28 cellular contexts compared by ENCODE assay signal in genomic region chr9:112093875-112094227, GRCh38.
DNase-seq lines count a peak whose midpoint lies in the region; ATAC-seq, FAIRE-seq and TF ChIP-seq lines count a peak whose summit lies in the region.
"Had no signal": no experiment of that assay in that cellular context is flagged by ENCODE, and none has a peak within 500 bp of the region (broad histone marks: within the 10 kb centered on the region; RNA-seq: fewer than 3 reads in every experiment).

No MANE protein-coding gene starts in this region.

- H3K79me2 ChIP-seq in Loucy (ENCODE audit: insufficient read depth, low read length) = no peaks in the 10 kb centered on the region

- peak overlapping the region; percentile 34 for H3K27ac Mint-ChIP-seq in activated CD4-positive, alpha-beta T cell treated with anti-CD3 and anti-CD28 coated beads, Interleukin-2, amount 10 ng/mL, durations not matched to agents 7 days and 5 days
- peak overlapping the region; percentile 25 for H3K27ac Mint-ChIP-seq in activated T-helper 2 cell treated with anti-CD3 and anti-CD28 coated beads, Interferon-gamma antibody, Interleukin-2, Interleukin-4, amounts not matched to agents 10 μg/mL and 5 μg/mL and 100 μg/mL, durations not matched to agents 14 hours and 24 hours and 36 hours
- H3K27ac Mint-ChIP-seq in natural killer cell = peak overlapping the region; percentile 75 to 83
- H3K27ac Mint-ChIP-seq: CD14-positive monocyte, HFFc6 had no signal

- H3K27ac ChIP-seq in pancreas = no peak overlapping the region
- H3K27ac ChIP-seq: esophagus squamous epithelium, foreskin keratinocyte, SJCRH30, testis had no signal

- TF ChIP-seq CTCF in Loucy (conservative IDR thresholded peaks at IDR 0.05; ENCODE audit: low read length) = no peak
- TF ChIP-seq CTCF in natural killer cell (IDR thresholded peaks at IDR 0.05) = no peak
- no peak for TF ChIP-seq CTCF in pancreas (IDR thresholded peaks at IDR 0.05)

- peak overlapping the region; percentile 66; the same call in 1 of the 2 replicates for H2AFZ ChIP-seq in Loucy (ENCODE audit: low read length)

- peak; percentile 15 for DNase-seq in activated CD4-positive, alpha-beta T cell treated with anti-CD3 and anti-CD28 coated beads, Interleukin-2, amount 10 ng/mL, durations not matched to agents 7 days and 5 days
- no peak for DNase-seq in activated CD4-positive, alpha-beta T cell treated with anti-CD3 and anti-CD28 coated beads for 4 hours
- DNase-seq in activated T-helper 2 cell treated with anti-CD3 and anti-CD28 coated beads, Interferon-gamma antibody, Interleukin-2, Interleukin-4, amounts not matched to agents 10 μg/mL and 5 μg/mL and 100 μg/mL, durations not matched to agents 14 hours and 24 hours and 36 hours (ENCODE audit: low spot score) = no peak
- DNase-seq in natural killer cell (no peak), NCI-H2107 treated with DMSO at 0.1 percent for 48 hours (lab: John Stamatoyannopoulos, UW; ENCODE audit: unreplicated experiment) (no peak), pancreas (no peak), dermis blood vessel endothelial cell (no peak)
- DNase-seq: activated CD4-positive, CD25-positive, alpha-beta regulatory T cell; esophagus squamous epithelium; foreskin keratinocyte; head of caudate nucleus; HFFc6; IMR-90; NCI-H1092; NCI-H1694; NCI-H446 treated with DMSO at 0.1 percent for 48 hours; nucleus accumbens; SJCRH30; stimulated activated CD4-positive, alpha-beta T cell treated with anti-CD3 and anti-CD28 coated beads, Interleukin-15, amount 100 ng/mL, for 24 hours; stimulated activated naive CD4-positive, alpha-beta T cell; testis had no signal

- CTCF ChIA-PET in activated CD4-positive, alpha-beta T cell treated with anti-CD3 and anti-CD28 coated beads, Interleukin-2, amount 10 ng/mL, durations not matched to agents 7 days and 5 days (lab: Charles Lee) = interaction anchor here (0.8 to 1.3 kb wide), 7 partner anchors 10 to 285 kb away, joined by 3 to 5 read pairs (median 3); partner anchors contain the start of gene HSDL2

- no peaks in the 10 kb centered on the region for H3K9me3 ChIP-seq in Loucy (ENCODE audit: insufficient read depth, low read depth, low read length)
- no peaks in the 10 kb centered on the region for H3K9me3 ChIP-seq in pancreas
- H3K9me3 ChIP-seq: esophagus squamous epithelium, SJCRH30, testis had no signal

- H3K27me3 Mint-ChIP-seq in activated CD4-positive, alpha-beta T cell treated with anti-CD3 and anti-CD28 coated beads, Interleukin-2, amount 10 ng/mL, durations not matched to agents 7 days and 5 days = no peaks in the 10 kb centered on the region
- no peaks in the 10 kb centered on the region for H3K27me3 Mint-ChIP-seq in activated T-helper 2 cell treated with anti-CD3 and anti-CD28 coated beads, Interferon-gamma antibody, Interleukin-2, Interleukin-4, amounts not matched to agents 10 μg/mL and 5 μg/mL and 100 μg/mL, durations not matched to agents 14 hours and 24 hours and 36 hours (ENCODE audit: low read depth)
- H3K27me3 Mint-ChIP-seq in natural killer cell (ENCODE audit: low read depth in 2 of 2) = no peaks in the 10 kb centered on the region

- ATAC-seq in natural killer cell (peak in 1 of 3 donors; percentile 49), pancreas (no peak)
- ATAC-seq: foreskin keratinocyte had no signal

- no peaks in the 10 kb centered on the region for H3K9me3 Mint-ChIP-seq in activated CD4-positive, alpha-beta T cell treated with anti-CD3 and anti-CD28 coated beads, Interleukin-2, amount 10 ng/mL, durations not matched to agents 7 days and 5 days
- H3K9me3 Mint-ChIP-seq in activated T-helper 2 cell treated with anti-CD3 and anti-CD28 coated beads, Interferon-gamma antibody, Interleukin-2, Interleukin-4, amounts not matched to agents 10 μg/mL and 5 μg/mL and 100 μg/mL, durations not matched to agents 14 hours and 24 hours and 36 hours = no peaks in the 10 kb centered on the region
- H3K9me3 Mint-ChIP-seq in natural killer cell = no peaks in the 10 kb centered on the region
- H3K9me3 Mint-ChIP-seq: CD14-positive monocyte, HFFc6 had no signal

- POLR2A ChIA-PET in activated CD4-positive, alpha-beta T cell treated with anti-CD3 and anti-CD28 coated beads, Interleukin-2, amount 10 ng/mL, durations not matched to agents 7 days and 5 days (lab: Charles Lee) = no interaction called here

- peak overlapping the region; percentile 43 for H3K4me3 ChIP-seq in Loucy (ENCODE audit: low read length, poor library complexity, severe bottlenecking)
- H3K4me3 ChIP-seq in pancreas = no peak overlapping the region
- H3K4me3 ChIP-seq: esophagus squamous epithelium, SJCRH30, testis had no signal

- H3K36me3 ChIP-seq in Loucy (ENCODE audit: insufficient read depth, low read length) = peaks cover 4% of the 10 kb centered on the region; the same call in 1 of the 2 replicates
- H3K36me3 ChIP-seq in pancreas = no peaks in the 10 kb centered on the region
- H3K36me3 ChIP-seq: esophagus squamous epithelium had no signal

- no peaks in the 10 kb centered on the region for H3K9me2 ChIP-seq in Loucy (replicated peaks; ENCODE audit: low read depth, low read length)

- intact Hi-C loops in activated T-helper 2 cell treated with anti-CD3 and anti-CD28 coated beads, Interferon-gamma antibody, Interleukin-2, Interleukin-4, amounts not matched to agents 10 μg/mL and 5 μg/mL and 100 μg/mL, durations not matched to agents 14 hours and 24 hours and 36 hours (cut with micrococcal nuclease) = loop anchor here (5.0 to 10.0 kb wide), 2 partner anchors 621 to 698 kb away; partner anchors contain the start of gene INIP
- intact Hi-C loops in natural killer cell (cut with micrococcal nuclease) (no loop called here), pancreas (cut with DNase I) (no loop called here)

- WGBS in pancreas, 2 donors = 64 to 75% methylated on average over 3 of the region's 3 CpGs

- FAIRE-seq in pancreas (lab: Jason Lieb, UNC) = no peak
- FAIRE-seq: endometrium, GM18507, GM19239, H1, keratinocyte had no signal

- H3K9ac ChIP-seq in Loucy (ENCODE audit: low read depth, low read length, poor library complexity, severe bottlenecking) = peak overlapping the region; percentile 49

- peaks cover 6% of the 10 kb centered on the region for H3K36me3 Mint-ChIP-seq in activated CD4-positive, alpha-beta T cell treated with anti-CD3 and anti-CD28 coated beads, Interleukin-2, amount 10 ng/mL, durations not matched to agents 7 days and 5 days (ENCODE audit: low read depth)
- peaks cover 3% of the 10 kb centered on the region for H3K36me3 Mint-ChIP-seq in activated T-helper 2 cell treated with anti-CD3 and anti-CD28 coated beads, Interferon-gamma antibody, Interleukin-2, Interleukin-4, amounts not matched to agents 10 μg/mL and 5 μg/mL and 100 μg/mL, durations not matched to agents 14 hours and 24 hours and 36 hours (ENCODE audit: low read depth)
- no peaks in the 10 kb centered on the region for H3K36me3 Mint-ChIP-seq in natural killer cell

- H3K4me2 ChIP-seq in Loucy (ENCODE audit: low read depth, low read length, poor library complexity, severe bottlenecking) = peak overlapping the region; percentile 63

- no peaks in the 10 kb centered on the region for H3F3A ChIP-seq in Loucy (ENCODE audit: low read depth)

- H4K20me1 ChIP-seq in Loucy (ENCODE audit: insufficient read depth, low read length, poor library complexity, severe bottlenecking) = no peaks in the 10 kb centered on the region

- H3K4me1 ChIP-seq in Loucy (ENCODE audit: insufficient read depth, low read length, poor library complexity, severe bottlenecking) (peaks cover 15% of the 10 kb centered on the region), pancreas (no peaks in the 10 kb centered on the region)
- H3K4me1 ChIP-seq: foreskin keratinocyte, SJCRH30 had no signal

- peaks cover 31% of the 10 kb centered on the region for H3K4me1 Mint-ChIP-seq in activated CD4-positive, alpha-beta T cell treated with anti-CD3 and anti-CD28 coated beads, Interleukin-2, amount 10 ng/mL, durations not matched to agents 7 days and 5 days
- peaks cover 27% of the 10 kb centered on the region for H3K4me1 Mint-ChIP-seq in activated T-helper 2 cell treated with anti-CD3 and anti-CD28 coated beads, Interferon-gamma antibody, Interleukin-2, Interleukin-4, amounts not matched to agents 10 μg/mL and 5 μg/mL and 100 μg/mL, durations not matched to agents 14 hours and 24 hours and 36 hours (ENCODE audit: low read depth)
- H3K4me1 Mint-ChIP-seq in natural killer cell = peaks cover 29 to 30% of the 10 kb centered on the region in 2 donors

- no peak overlapping the region for H3K4me3 Mint-ChIP-seq in activated CD4-positive, alpha-beta T cell treated with anti-CD3 and anti-CD28 coated beads, Interleukin-2, amount 10 ng/mL, durations not matched to agents 7 days and 5 days
- peak overlapping the region; percentile 20 for H3K4me3 Mint-ChIP-seq in activated T-helper 2 cell treated with anti-CD3 and anti-CD28 coated beads, Interferon-gamma antibody, Interleukin-2, Interleukin-4, amounts not matched to agents 10 μg/mL and 5 μg/mL and 100 μg/mL, durations not matched to agents 14 hours and 24 hours and 36 hours (ENCODE audit: low read depth)
- H3K4me3 Mint-ChIP-seq in natural killer cell = peak overlapping the region; percentile 52
- H3K4me3 Mint-ChIP-seq: CD14-positive monocyte, HFFc6 had no signal

- H3K27me3 ChIP-seq in Loucy (ENCODE audit: insufficient read depth, low read length, poor library complexity, severe bottlenecking) (no peaks in the 10 kb centered on the region), pancreas (no peaks in the 10 kb centered on the region)
- H3K27me3 ChIP-seq: esophagus squamous epithelium, foreskin keratinocyte, SJCRH30, testis had no signal

Comparison
In these comparisons a context has a peak if more than half of its experiments do, and no peak if none do; other contexts are left out.
1. H3K27ac Mint-ChIP-seq: peak in every context shown above with its lines; median percentile 79 in natural killer cell; 34 in activated CD4-positive, alpha-beta T cell treated with anti-CD3 and anti-CD28 coated beads, Interleukin-2, amount 10 ng/mL, durations not matched to agents 7 days and 5 days; 25 in activated T-helper 2 cell treated with anti-CD3 and anti-CD28 coated beads, Interferon-gamma antibody, Interleukin-2, Interleukin-4, amounts not matched to agents 10 μg/mL and 5 μg/mL and 100 μg/mL, durations not matched to agents 14 hours and 24 hours and 36 hours.